Comparison of ENCODE assay signal across 8 cellular contexts in genomic region chr1:62175568-62176179, GRCh38. TPM values are rescaled to one million over a fixed set of nuclear protein-coding genes. Genes with fewer than 3 reads are reported as not detected.
DNase-seq lines count a peak whose midpoint lies in the region; ATAC-seq and TF ChIP-seq lines count a peak whose summit lies in the region.

No MANE protein-coding gene starts in this region.

- H3K9me3 ChIP-seq in prostate gland, result no peaks in the 10 kb centered on the region

- peak; percentile 26 for DNase-seq in COLO829 (ENCODE audit: low spot score)
- DNase-seq in NCI-H2227 (lab: John Stamatoyannopoulos, UW; ENCODE audit: unreplicated experiment), result peak; percentile 72
- peak; percentile 28 for DNase-seq in activated CD4-positive, alpha-beta memory T cell treated with anti-CD3 and anti-CD28 coated beads, Interleukin-2, amount 10 ng/mL, durations not matched to agents 7 days and 5 days
- DNase-seq in fibroblast of villous mesenchyme (ENCODE audit: low read depth), result peak; percentile 51
- DNase-seq in prostate gland (ENCODE audit: low spot score), result peak; percentile 40
- no peak for DNase-seq in UCSD-AML1 (lab: John Stamatoyannopoulos, UW; ENCODE audit: unreplicated experiment)

- ATAC-seq in GM19455 (IDR thresholded peaks at IDR 0.05; ENCODE audit: unreplicated experiment) (peak; percentile 57), GM21360 (IDR thresholded peaks at IDR 0.05; ENCODE audit: unreplicated experiment) (no peak)

- no peaks in the 10 kb centered on the region for H3K4me1 Mint-ChIP-seq in activated CD4-positive, alpha-beta memory T cell treated with anti-CD3 and anti-CD28 coated beads, Interleukin-2, amount 10 ng/mL, durations not matched to agents 7 days and 5 days

- no peaks in the 10 kb centered on the region for H3K36me3 ChIP-seq in prostate gland

- 53% methylated on average over 9 of the region's 9 CpGs for WGBS in prostate gland

- H3K36me3 Mint-ChIP-seq in activated CD4-positive, alpha-beta memory T cell treated with anti-CD3 and anti-CD28 coated beads, Interleukin-2, amount 10 ng/mL, durations not matched to agents 7 days and 5 days (ENCODE audit: low read depth), result no peaks in the 10 kb centered on the region

- no peak overlapping the region for H3K27ac ChIP-seq in prostate gland

- H3K4me3 ChIP-seq in fibroblast of villous mesenchyme (ENCODE audit: low read depth, low read length), result no peak overlapping the region
- no peak overlapping the region for H3K4me3 ChIP-seq in prostate gland

- no peaks in the 10 kb centered on the region for H3K27me3 ChIP-seq in prostate gland (replicated peaks; ENCODE audit: insufficient read depth)

- CTCF ChIA-PET in activated CD4-positive, alpha-beta memory T cell treated with anti-CD3 and anti-CD28 coated beads, Interleukin-2, amount 10 ng/mL, durations not matched to agents 7 days and 5 days (lab: Charles Lee), result interaction anchor here (0.6 to 2.1 kb wide), 22 partner anchors 9 to 1349 kb away, joined by 3 to 40 read pairs (median 3); no protein-coding TSS in a partner anchor

- intact Hi-C loops in prostate gland (cut with DNase I), result loop anchor here (2.0 kb wide), 1 partner anchor 231 kb away; no protein-coding TSS in a partner anchor

- no peak for TF ChIP-seq POLR2A in prostate gland (IDR thresholded peaks at IDR 0.05)

- POLR2A ChIA-PET in activated CD4-positive, alpha-beta memory T cell treated with anti-CD3 and anti-CD28 coated beads, Interleukin-2, amount 10 ng/mL, durations not matched to agents 7 days and 5 days (lab: Charles Lee), result interaction anchor here (1.0 kb wide), 1 partner anchor 260 kb away, joined by 4 read pairs; no protein-coding TSS in a partner anchor

- no peak overlapping the region for H3K27ac Mint-ChIP-seq in activated CD4-positive, alpha-beta memory T cell treated with anti-CD3 and anti-CD28 coated beads, Interleukin-2, amount 10 ng/mL, durations not matched to agents 7 days and 5 days

- no peak overlapping the region for H3K4me3 Mint-ChIP-seq in activated CD4-positive, alpha-beta memory T cell treated with anti-CD3 and anti-CD28 coated beads, Interleukin-2, amount 10 ng/mL, durations not matched to agents 7 days and 5 days

- H3K9me3 Mint-ChIP-seq in activated CD4-positive, alpha-beta memory T cell treated with anti-CD3 and anti-CD28 coated beads, Interleukin-2, amount 10 ng/mL, durations not matched to agents 7 days and 5 days, result no peaks in the 10 kb centered on the region

- no peaks in the 10 kb centered on the region for H3K4me1 ChIP-seq in prostate gland (replicated peaks)

- TF ChIP-seq CTCF in fibroblast of villous mesenchyme (IDR thresholded peaks at IDR 0.05; ENCODE audit: insufficient read depth, low read depth, low read length), result peak; percentile 66
- peak; percentile 40 to 85 (median 70) for TF ChIP-seq CTCF in prostate gland (IDR thresholded peaks at IDR 0.05)

- peaks cover 3% of the 10 kb centered on the region for H3K27me3 Mint-ChIP-seq in activated CD4-positive, alpha-beta memory T cell treated with anti-CD3 and anti-CD28 coated beads, Interleukin-2, amount 10 ng/mL, durations not matched to agents 7 days and 5 days

RNA-seq across cellular contexts. Expression of gene L1TD1, which starts 19.0 kb away (rescaled TPM):
- not detected for total RNA-seq in activated CD4-positive, alpha-beta memory T cell treated with anti-CD3 and anti-CD28 coated beads, Interleukin-2, amount 10 ng/mL, durations not matched to agents 7 days and 5 days
- under 0.01 TPM in 1 of 2 replicates, not detected in the other for total RNA-seq in fibroblast of villous mesenchyme
- total RNA-seq in prostate gland, result 1 to 10 TPM in 1 of 2 donors, under 1 TPM in 1; 0.27 to 4.7 TPM
